ENCODE assay signal across 14 cellular contexts in the genomic region with DNA sequence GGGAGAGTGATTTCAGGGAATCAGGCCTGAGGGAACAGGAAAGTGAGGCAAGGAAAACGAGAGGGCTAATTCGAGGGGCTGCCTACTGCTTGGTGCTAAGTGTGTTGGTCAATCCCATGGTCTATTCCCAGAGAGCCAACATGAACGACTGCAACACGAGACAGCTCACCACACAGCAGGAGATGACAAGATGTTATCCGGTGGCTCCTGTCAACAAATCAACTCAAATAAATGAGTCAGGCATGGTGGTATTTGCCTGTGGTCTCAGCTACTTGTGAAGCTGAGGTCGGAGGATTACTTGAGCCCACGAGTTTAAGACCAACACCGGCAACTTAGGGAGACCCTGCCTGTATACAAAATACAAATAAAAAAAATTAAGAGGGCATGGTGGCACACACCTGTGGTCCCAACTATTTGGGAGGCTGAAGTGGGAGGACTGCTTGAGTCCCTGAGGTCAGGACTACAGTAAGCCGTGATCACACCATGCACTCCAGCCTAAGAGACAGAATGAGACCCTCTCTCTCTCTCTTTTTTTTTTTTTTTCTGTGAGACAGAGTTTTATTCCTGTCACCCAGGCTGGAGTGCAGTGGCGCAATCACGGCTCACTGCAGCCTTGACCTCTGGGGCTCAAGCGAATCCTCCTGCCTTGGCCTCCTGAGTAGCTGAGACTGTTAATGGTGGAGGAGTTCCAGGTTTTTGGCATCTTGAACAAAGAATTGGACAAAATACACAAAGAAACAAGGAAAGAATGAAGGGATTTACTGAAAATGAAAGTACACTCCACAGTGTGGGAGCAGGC. TPM values are rescaled to one million over a fixed set of nuclear protein-coding genes. Genes with fewer than 3 reads are reported as not detected.
A peak's percentile ranks its signal among the peaks of the same experiment; 100 is the strongest.
DNase-seq lines count a peak whose midpoint lies in the region; FAIRE-seq and TF ChIP-seq lines count a peak whose summit lies in the region.
"Had no signal": no experiment of that assay in that cellular context is flagged by ENCODE, and none has a peak within 500 bp of the region (broad histone marks: within the 10 kb centered on the region; RNA-seq: fewer than 3 reads in every experiment).

No MANE protein-coding gene starts in this region.

- no peaks in the 10 kb centered on the region for H3K36me3 Mint-ChIP-seq in astrocyte (ENCODE audit: low read depth, unreplicated experiment)
- H3K36me3 Mint-ChIP-seq: activated naive CD4-positive, alpha-beta T cell treated with anti-CD3 and anti-CD28 coated beads, Interleukin-2, amount 50 U/mL, for 72 hours; CD8-positive, alpha-beta memory T cell had no signal

- no peak overlapping the region for H3K4me3 ChIP-seq in NB4 (ENCODE audit: low read depth, low read length)
- H3K4me3 ChIP-seq in astrocyte (ENCODE audit: insufficient read depth, low read depth, low read length): no peak overlapping the region
- H3K4me3 ChIP-seq in dorsolateral prefrontal cortex: no peak overlapping the region
- H3K4me3 ChIP-seq in BE2C (ENCODE audit: low read depth, low read length): no peak overlapping the region
- no peak overlapping the region for H3K4me3 ChIP-seq in prostate gland
- H3K4me3 ChIP-seq: upper lobe of right lung had no signal

- 69% methylated on average over 12 of the region's 12 CpGs for WGBS in prostate gland

- no peaks in the 10 kb centered on the region for H3K9me3 Mint-ChIP-seq in astrocyte (ENCODE audit: unreplicated experiment)
- H3K9me3 Mint-ChIP-seq: activated naive CD4-positive, alpha-beta T cell treated with anti-CD3 and anti-CD28 coated beads, Interleukin-2, amount 50 U/mL, for 72 hours; CD8-positive, alpha-beta memory T cell had no signal

- H3K4me1 Mint-ChIP-seq in astrocyte (ENCODE audit: low read depth, unreplicated experiment): peaks cover 13% of the 10 kb centered on the region

- no peak for TF ChIP-seq POLR2A in NB4 (IDR thresholded peaks at IDR 0.05; ENCODE audit: extremely low read depth, insufficient read length)
- no peak for TF ChIP-seq POLR2A in prostate gland (IDR thresholded peaks at IDR 0.05)

- H3K27me3 ChIP-seq in astrocyte (ENCODE audit: insufficient read depth, low read length) (peaks cover 17% of the 10 kb centered on the region), dorsolateral prefrontal cortex (no peaks in the 10 kb centered on the region), BE2C (no peaks in the 10 kb centered on the region), prostate gland (replicated peaks; ENCODE audit: insufficient read depth) (no peaks in the 10 kb centered on the region)
- H3K27me3 ChIP-seq: upper lobe of right lung had no signal

- peak overlapping the region; percentile 85 for H3K27ac Mint-ChIP-seq in astrocyte (ENCODE audit: unreplicated experiment)
- H3K27ac Mint-ChIP-seq: activated naive CD4-positive, alpha-beta T cell treated with anti-CD3 and anti-CD28 coated beads, Interleukin-2, amount 50 U/mL, for 72 hours; H9 had no signal

- no peak overlapping the region for H3K4me3 Mint-ChIP-seq in astrocyte (ENCODE audit: unreplicated experiment)
- H3K4me3 Mint-ChIP-seq: CD8-positive, alpha-beta memory T cell; H9 had no signal

- peak overlapping the region; percentile 39 for H3K4me2 ChIP-seq in astrocyte (ENCODE audit: low read length)

- no peaks in the 10 kb centered on the region for H3K79me2 ChIP-seq in astrocyte (ENCODE audit: insufficient read depth, low read length)

- no peak overlapping the region for H3K9ac ChIP-seq in astrocyte (ENCODE audit: low read length)

- FAIRE-seq in astrocyte (lab: Jason Lieb, UNC): peak; percentile 5

- no peak overlapping the region for H2AFZ ChIP-seq in astrocyte (ENCODE audit: low read depth, low read length)

- H3K27me3 Mint-ChIP-seq in astrocyte (ENCODE audit: low read depth, unreplicated experiment): peaks cover 9% of the 10 kb centered on the region

- H3K4me1 ChIP-seq in astrocyte (ENCODE audit: insufficient read depth, low read length): peaks cover 8% of the 10 kb centered on the region
- no peaks in the 10 kb centered on the region for H3K4me1 ChIP-seq in BE2C
- no peaks in the 10 kb centered on the region for H3K4me1 ChIP-seq in prostate gland (replicated peaks)
- H3K4me1 ChIP-seq: upper lobe of right lung had no signal

- intact Hi-C loops in dorsolateral prefrontal cortex (cut with DNase I) (no loop called here), prostate gland (cut with DNase I) (no loop called here)

- no peaks in the 10 kb centered on the region for H3K36me3 ChIP-seq in astrocyte (ENCODE audit: insufficient read depth, low read length)
- no peaks in the 10 kb centered on the region for H3K36me3 ChIP-seq in BE2C
- no peaks in the 10 kb centered on the region for H3K36me3 ChIP-seq in prostate gland
- H3K36me3 ChIP-seq: upper lobe of right lung had no signal

- H3K27ac ChIP-seq in astrocyte (ENCODE audit: low read depth, low read length) (no peak overlapping the region), dorsolateral prefrontal cortex (no peak overlapping the region), prostate gland (no peak overlapping the region)
- H3K27ac ChIP-seq: upper lobe of right lung had no signal

- H3K9me3 ChIP-seq in astrocyte (ENCODE audit: insufficient read depth, low read depth, low read length) (no peaks in the 10 kb centered on the region), BE2C (no peaks in the 10 kb centered on the region), prostate gland (no peaks in the 10 kb centered on the region)
- H3K9me3 ChIP-seq: upper lobe of right lung had no signal

- TF ChIP-seq CTCF in NB4 (IDR thresholded peaks at IDR 0.05; ENCODE audit: low read depth, low read length): no peak
- no peak for TF ChIP-seq CTCF in astrocyte (IDR thresholded peaks at IDR 0.05; ENCODE audit: insufficient read depth, low read depth, low read length)
- no peak for TF ChIP-seq CTCF in dorsolateral prefrontal cortex (IDR thresholded peaks at IDR 0.05 in 54 of 56, conservative IDR thresholded peaks at IDR 0.05 in 2 of 56; ENCODE audit: low read depth in 1 of 56, partially characterized antibody in 56 of 56)
- TF ChIP-seq CTCF in BE2C (IDR thresholded peaks at IDR 0.05; ENCODE audit: low read depth, low read length): no peak
- TF ChIP-seq CTCF in prostate gland (IDR thresholded peaks at IDR 0.05): no peak

- peak; percentile 94 for DNase-seq in Daoy (ENCODE audit: low read depth)
- peak; percentile 81 for DNase-seq in NB4 (ENCODE audit: low read depth)
- peak; percentile 69 for DNase-seq in astrocyte (ENCODE audit: low read depth)
- peak; percentile 59 for DNase-seq in kidney tubule cell (ENCODE audit: low spot score)
- DNase-seq in activated CD4-positive, alpha-beta T cell treated with anti-CD3 and anti-CD28 coated beads for 4 hours: no peak
- no peak for DNase-seq in dorsolateral prefrontal cortex
- DNase-seq in BE2C: no peak
- no peak for DNase-seq in prostate gland (ENCODE audit: low spot score)
- DNase-seq: activated CD4-positive, alpha-beta T cell treated with anti-CD3 and anti-CD28 coated beads, Interleukin-2, amount 50 U/mL, for 4 hours; CD8-positive, alpha-beta memory T cell; H9; NCI-H446 treated with DMSO at 0.1 percent for 48 hours; upper lobe of right lung had no signal

- no peaks in the 10 kb centered on the region for H4K20me1 ChIP-seq in astrocyte (ENCODE audit: insufficient read depth, low read length)

RNA-seq across cellular contexts. Expression of gene FAF2, which starts 9.0 kb away (rescaled TPM):
- total RNA-seq in Daoy (2014; rRNA removed; shearing (Covaris generic)): 45.9 and 49.2 TPM in 2 replicates
- 56.2 and 58.5 TPM in 2 replicates for total RNA-seq in astrocyte
- 10 to 100 TPM; 23.5 to 42.0 (median 33.9) TPM for total RNA-seq in dorsolateral prefrontal cortex
- polyA plus RNA-seq in BE2C (2012; ENCODE audit: insufficient read depth, insufficient read length, low read depth): 71.4 TPM
- 10 to 100 TPM; 36.8 to 43.5 TPM for total RNA-seq in prostate gland

RNA-seq across cellular contexts. Expression of gene CLTB, which starts 22.8 kb away (rescaled TPM):
- 98.5 and 104 TPM in 2 replicates for total RNA-seq in Daoy (2014; rRNA removed; shearing (Covaris generic))
- total RNA-seq in astrocyte: 89.2 and 117 TPM in 2 replicates
- total RNA-seq in dorsolateral prefrontal cortex: 100 to 1,000 TPM in 115 of 120 experiments, 10 to 100 TPM in 5; 66.4 to 198 (median 136) TPM
- 264 TPM for polyA plus RNA-seq in BE2C (2012; ENCODE audit: insufficient read depth, insufficient read length, low read depth)
- total RNA-seq in prostate gland: 100 to 1,000 TPM; 105 to 125 TPM

RNA-seq across cellular contexts. Expression of gene HIGD2A, which starts 50.6 kb away (rescaled TPM):
- total RNA-seq in Daoy (2014; rRNA removed; shearing (Covaris generic)): 54.8 and 80.5 TPM in 2 replicates
- total RNA-seq in astrocyte (103 and 108 TPM in 2 replicates), dorsolateral prefrontal cortex (100 to 1,000 TPM in 8 of 120 experiments, 10 to 100 TPM in 112; 58.3 to 114 (median 80.1) TPM), prostate gland (100 to 1,000 TPM; 172 to 203 TPM)
- 243 TPM for polyA plus RNA-seq in BE2C (2012; ENCODE audit: insufficient read depth, insufficient read length, low read depth)

RNA-seq across cellular contexts. Expression of gene NOP16, which starts 50.8 kb away (rescaled TPM):
- 99.3 and 104 TPM in 2 replicates for total RNA-seq in Daoy (2014; rRNA removed; shearing (Covaris generic))
- total RNA-seq in astrocyte (39.3 and 46.3 TPM in 2 replicates), dorsolateral prefrontal cortex (10 to 100 TPM in 104 of 120 experiments, 1 to 10 TPM in 16; 7.6 to 21.5 (median 13.1) TPM), prostate gland (10 to 100 TPM; 10.8 to 11.6 TPM)
- polyA plus RNA-seq in BE2C (2012; ENCODE audit: insufficient read depth, insufficient read length, low read depth): 206 TPM

Comparison
In these comparisons a context has a peak if more than half of its experiments do, and no peak if none do; other contexts are left out.
1. DNase-seq: peak in Daoy (single experiment), NB4 (single experiment), astrocyte (single experiment) and kidney tubule cell (single experiment); none in activated CD4-positive, alpha-beta T cell treated with anti-CD3 and anti-CD28 coated beads for 4 hours (0 of 2), dorsolateral prefrontal cortex (0 of 10), BE2C (single experiment) and prostate gland (single experiment).